Comparison of ENCODE assay signal across 22 cellular contexts in genomic region chr21:44074315-44074958, GRCh38. TPM values are rescaled to one million over a fixed set of nuclear protein-coding genes. Genes with fewer than 3 reads are reported as not detected.
DNase-seq lines count a peak whose midpoint lies in the region; ATAC-seq and TF ChIP-seq lines count a peak whose summit lies in the region.
"Had no signal": no experiment of that assay in that cellular context is flagged by ENCODE, and none has a peak within 500 bp of the region (broad histone marks: within the 10 kb centered on the region; RNA-seq: fewer than 3 reads in every experiment).

No MANE protein-coding gene starts in this region.

- peaks cover 64% of the 10 kb centered on the region for H3K36me3 Mint-ChIP-seq in stimulated activated naive CD8-positive, alpha-beta T cell treated with anti-CD3 and anti-CD28 coated beads, Interleukin-15, Interleukin-2, amounts not matched to agents 100 ng/mL and 50 ng/mL, for 24 hours (ENCODE audit: low read depth)
- H3K36me3 Mint-ChIP-seq in naive thymus-derived CD4-positive, alpha-beta T cell = peaks cover 12 to 59% (median 37%) of the 10 kb centered on the region in 5 donors
- peaks cover 18% of the 10 kb centered on the region for H3K36me3 Mint-ChIP-seq in type B pancreatic cell

- CTCF ChIA-PET in naive thymus-derived CD4-positive, alpha-beta T cell (lab: Charles Lee) = interaction anchor here (0.7 to 1.6 kb wide), 5 partner anchors 9 to 230 kb away, joined by 3 to 7 read pairs (median 4); no protein-coding TSS in a partner anchor

- peaks cover 38% of the 10 kb centered on the region for H3K4me1 Mint-ChIP-seq in stimulated activated naive CD8-positive, alpha-beta T cell treated with anti-CD3 and anti-CD28 coated beads, Interleukin-15, Interleukin-2, amounts not matched to agents 100 ng/mL and 50 ng/mL, for 24 hours (ENCODE audit: low read depth)
- H3K4me1 Mint-ChIP-seq in naive thymus-derived CD4-positive, alpha-beta T cell = peaks cover 15 to 50% (median 31%) of the 10 kb centered on the region in 7 donors
- no peaks in the 10 kb centered on the region for H3K4me1 Mint-ChIP-seq in type B pancreatic cell (ENCODE audit: unreplicated experiment)

- POLR2A ChIA-PET in naive thymus-derived CD4-positive, alpha-beta T cell (lab: Charles Lee) = interaction anchor here (0.7 to 1.8 kb wide), 3 partner anchors 9 to 798 kb away, joined by 3 to 9 read pairs (median 4); no protein-coding TSS in a partner anchor

- H3K9me3 ChIP-seq in naive thymus-derived CD4-positive, alpha-beta T cell (ENCODE audit: control insufficient read depth in 2 of 3, low read length in 3 of 3) = no peaks in the 10 kb centered on the region
- H3K9me3 ChIP-seq: psoas muscle had no signal

- no peak for DNase-seq in stimulated activated naive CD8-positive, alpha-beta T cell treated with anti-CD3 and anti-CD28 coated beads, Interleukin-15, Interleukin-2, amounts not matched to agents 100 U/mL and 50 U/mL, for 24 hours
- peak in 45 of 61 donors; percentile 30 to 97 (median 77) for DNase-seq in caudate nucleus (lab: John Stamatoyannopoulos, UW)
- no peak for DNase-seq in naive thymus-derived CD4-positive, alpha-beta T cell
- no peak for DNase-seq in NCI-H2029 (lab: John Stamatoyannopoulos, UW)
- no peak for DNase-seq in type B pancreatic cell (ENCODE audit: extremely low spot score, unreplicated experiment)
- DNase-seq: activated CD4-positive, CD25-positive, alpha-beta regulatory T cell; activated CD8-positive, alpha-beta memory T cell treated with anti-CD3 and anti-CD28 coated beads, Interleukin-2, amount 50 U/mL, for 48 hours; CD4-positive, CD25-positive, alpha-beta regulatory T cell; dermis blood vessel endothelial cell; DND-41; foreskin keratinocyte; KG1; mesenchymal stem cell; NCI-H1930; NCI-H510A; NK-92 treated with Interleukin-12 subunit alpha and Interleukin-12 subunit beta, amount 100 ng/mL, for 24 hours; psoas muscle; stimulated activated CD4-positive, alpha-beta T cell treated with anti-CD3 and anti-CD28 coated beads, Interleukin-4, amount 100 ng/mL, for 1 hour had no signal

- H3K4me3 ChIP-seq in naive thymus-derived CD4-positive, alpha-beta T cell (ENCODE audit: low read length) = no peak overlapping the region
- H3K4me3 ChIP-seq: psoas muscle, skin epidermis had no signal

- intact Hi-C loops in naive thymus-derived CD4-positive, alpha-beta T cell (cut with micrococcal nuclease) = no loop called here

- H3K9me3 Mint-ChIP-seq in stimulated activated naive CD8-positive, alpha-beta T cell treated with anti-CD3 and anti-CD28 coated beads, Interleukin-15, Interleukin-2, amounts not matched to agents 100 ng/mL and 50 ng/mL, for 24 hours = no peaks in the 10 kb centered on the region
- no peaks in the 10 kb centered on the region for H3K9me3 Mint-ChIP-seq in naive thymus-derived CD4-positive, alpha-beta T cell
- H3K9me3 Mint-ChIP-seq in type B pancreatic cell = no peaks in the 10 kb centered on the region
- H3K9me3 Mint-ChIP-seq: CD4-positive, CD25-positive, alpha-beta regulatory T cell had no signal

- no peak for TF ChIP-seq CTCF in type B pancreatic cell (conservative IDR thresholded peaks at IDR 0.05)

- H3K27ac ChIP-seq in caudate nucleus (ENCODE audit: low read depth, low read length) = peak overlapping the region; percentile 85
- H3K27ac ChIP-seq in naive thymus-derived CD4-positive, alpha-beta T cell (ENCODE audit: low read depth, low read length) = no peak overlapping the region
- H3K27ac ChIP-seq: foreskin keratinocyte, psoas muscle, skin epidermis had no signal

- no peaks in the 10 kb centered on the region for H3K27me3 ChIP-seq in naive thymus-derived CD4-positive, alpha-beta T cell (ENCODE audit: control insufficient read depth in 2 of 2, insufficient read depth in 2 of 2, low read length in 2 of 2)
- H3K27me3 ChIP-seq: foreskin keratinocyte had no signal

- H3K4me3 Mint-ChIP-seq in stimulated activated naive CD8-positive, alpha-beta T cell treated with anti-CD3 and anti-CD28 coated beads, Interleukin-15, Interleukin-2, amounts not matched to agents 100 ng/mL and 50 ng/mL, for 24 hours = no peak overlapping the region
- H3K4me3 Mint-ChIP-seq in naive thymus-derived CD4-positive, alpha-beta T cell = peak overlapping the region in 1 of 10 donors; percentile 36
- H3K4me3 Mint-ChIP-seq in type B pancreatic cell = no peak overlapping the region

- peaks cover 0 to 11% of the 10 kb centered on the region in 2 donors for H3K4me1 ChIP-seq in naive thymus-derived CD4-positive, alpha-beta T cell (ENCODE audit: control insufficient read depth in 2 of 2, insufficient read depth in 2 of 2, low read length in 2 of 2)
- H3K4me1 ChIP-seq: foreskin keratinocyte, psoas muscle had no signal

- no peaks in the 10 kb centered on the region for H3K27me3 Mint-ChIP-seq in stimulated activated naive CD8-positive, alpha-beta T cell treated with anti-CD3 and anti-CD28 coated beads, Interleukin-15, Interleukin-2, amounts not matched to agents 100 ng/mL and 50 ng/mL, for 24 hours
- H3K27me3 Mint-ChIP-seq in naive thymus-derived CD4-positive, alpha-beta T cell = no peaks in the 10 kb centered on the region
- no peaks in the 10 kb centered on the region for H3K27me3 Mint-ChIP-seq in type B pancreatic cell
- H3K27me3 Mint-ChIP-seq: CD4-positive, CD25-positive, alpha-beta regulatory T cell had no signal

- peak overlapping the region; percentile 60 for H3K27ac Mint-ChIP-seq in stimulated activated naive CD8-positive, alpha-beta T cell treated with anti-CD3 and anti-CD28 coated beads, Interleukin-15, Interleukin-2, amounts not matched to agents 100 ng/mL and 50 ng/mL, for 24 hours
- peak overlapping the region in 8 of 9 donors; percentile 18 to 79 (median 70) for H3K27ac Mint-ChIP-seq in naive thymus-derived CD4-positive, alpha-beta T cell
- no peak overlapping the region for H3K27ac Mint-ChIP-seq in type B pancreatic cell

- no peak for ATAC-seq in stimulated activated naive CD8-positive, alpha-beta T cell treated with anti-CD3 and anti-CD28 coated beads, Interleukin-15, Interleukin-2, amounts not matched to agents 100 U/mL and 50 U/mL, for 24 hours
- ATAC-seq in naive thymus-derived CD4-positive, alpha-beta T cell = peak; percentile 44
- ATAC-seq in HG03097 (IDR thresholded peaks at IDR 0.05; ENCODE audit: low FRiP score, unreplicated experiment) (no peak), HG03457 (IDR thresholded peaks at IDR 0.05; ENCODE audit: unreplicated experiment) (no peak)
- ATAC-seq: foreskin keratinocyte, psoas muscle had no signal

- H3K36me3 ChIP-seq in naive thymus-derived CD4-positive, alpha-beta T cell (ENCODE audit: control insufficient read depth in 2 of 3, insufficient read depth in 3 of 3, low read length in 3 of 3) = peaks cover 10 to 82% (median 15%) of the 10 kb centered on the region in 3 experiments

RNA-seq across cellular contexts. Expression of gene PWP2, which starts 32.8 kb away (rescaled TPM):
- total RNA-seq in naive thymus-derived CD4-positive, alpha-beta T cell = 10 to 100 TPM; 12.0 to 42.3 (median 23.0) TPM
- polyA plus RNA-seq in naive thymus-derived CD4-positive, alpha-beta T cell = 10 to 100 TPM in 1 of 2 donors, 1 to 10 TPM in 1; 8.7 to 17.9 TPM
- total RNA-seq in type B pancreatic cell (ENCODE audit: low replicate concordance) = 5.1 and 5.8 TPM in 2 replicates

RNA-seq across cellular contexts. Expression of gene GATD3, which starts 59.0 kb away (rescaled TPM):
- total RNA-seq in naive thymus-derived CD4-positive, alpha-beta T cell = 10 to 100 TPM; 13.3 to 47.8 (median 46.5) TPM
- polyA plus RNA-seq in naive thymus-derived CD4-positive, alpha-beta T cell = 10 to 100 TPM; 51.2 to 56.8 TPM
- 6.9 and 13.4 TPM in 2 replicates for total RNA-seq in type B pancreatic cell (ENCODE audit: low replicate concordance)

Comparison
In these comparisons a context has a peak if more than half of its experiments do, and no peak if none do; other contexts are left out.
1. DNase-seq: peak in caudate nucleus (45 of 61); none in stimulated activated naive CD8-positive, alpha-beta T cell treated with anti-CD3 and anti-CD28 coated beads, Interleukin-15, Interleukin-2, amounts not matched to agents 100 U/mL and 50 U/mL, for 24 hours (single experiment), naive thymus-derived CD4-positive, alpha-beta T cell (0 of 9), NCI-H2029 (single experiment) and type B pancreatic cell (single experiment).